In the genomic region with DNA sequence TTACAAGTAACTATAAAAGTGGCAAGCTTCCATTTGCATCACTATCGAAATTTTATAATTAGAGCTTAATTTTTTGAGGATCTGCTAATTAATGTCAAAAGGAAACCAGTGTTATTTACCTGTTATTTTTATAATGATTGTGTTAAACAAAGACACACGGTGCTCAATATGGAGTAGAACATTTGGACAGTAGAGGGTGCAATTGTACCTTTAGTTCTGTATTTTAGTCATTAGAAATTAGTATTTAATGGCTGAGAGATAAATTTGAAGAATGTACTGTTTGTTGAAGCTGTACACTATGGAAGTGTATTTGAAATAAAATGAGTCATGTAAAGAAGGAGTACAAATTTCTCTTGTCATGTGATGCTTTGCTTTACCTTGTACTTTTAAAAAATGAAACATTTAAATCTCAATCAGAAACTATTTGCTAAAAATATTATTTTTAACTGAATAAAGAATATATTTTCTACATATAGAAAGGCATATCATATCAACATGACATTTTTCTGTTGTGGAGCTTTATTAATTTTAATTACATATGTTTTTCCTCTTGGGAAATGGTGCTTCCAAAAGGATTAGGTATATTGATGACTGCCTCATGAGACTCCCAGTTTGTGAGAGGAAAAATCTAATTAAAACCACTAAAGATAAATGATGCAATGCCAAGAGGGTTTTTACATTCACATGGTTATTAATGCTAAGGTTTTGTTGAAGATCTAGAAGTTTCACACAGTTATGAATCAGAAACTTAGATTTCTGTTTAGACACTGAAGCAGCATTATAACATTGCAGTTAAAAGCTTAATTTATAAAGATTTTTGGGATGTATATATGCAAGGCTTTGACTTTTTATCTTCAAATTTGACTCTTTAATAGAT, we compare ENCODE assay signal across 9 cellular contexts. TPM values are rescaled to one million over a fixed set of nuclear protein-coding genes. Genes with fewer than 3 reads are reported as not detected.
DNase-seq lines count a peak whose midpoint lies in the region; ATAC-seq and TF ChIP-seq lines count a peak whose summit lies in the region.
"Had no signal": no experiment of that assay in that cellular context is flagged by ENCODE, and none has a peak within 500 bp of the region (broad histone marks: within the 10 kb centered on the region; RNA-seq: fewer than 3 reads in every experiment).

No MANE protein-coding gene starts in this region.

- H3K9me3 Mint-ChIP-seq in CD14-positive monocyte = no peaks in the 10 kb centered on the region

- H3K27ac Mint-ChIP-seq in CD14-positive monocyte = no peak overlapping the region

- peak; percentile 54 for ATAC-seq in GM18861 (IDR thresholded peaks at IDR 0.05; ENCODE audit: unreplicated experiment)
- ATAC-seq in gastrocnemius medialis = peak in 1 of 2 donors; percentile 41
- ATAC-seq in GM21619 (IDR thresholded peaks at IDR 0.05; ENCODE audit: unreplicated experiment) = no peak

- H3K4me3 Mint-ChIP-seq in CD14-positive monocyte = no peak overlapping the region

- peaks cover 0 to 4% of the 10 kb centered on the region in 2 donors for H3K4me1 ChIP-seq in gastrocnemius medialis

- TF ChIP-seq POLR2A in gastrocnemius medialis (IDR thresholded peaks at IDR 0.05) = no peak

- no peaks in the 10 kb centered on the region for H3K27me3 Mint-ChIP-seq in CD14-positive monocyte (ENCODE audit: low read depth in 3 of 3)

- in situ Hi-C loops in gastrocnemius medialis (cut with MboI; ENCODE audit: low sequenced_read_pairs in 4 of 4) = loop anchor here in 3 of 4 donors (10.0 to 25.0 kb wide), 3 partner anchors 348 to 898 kb away; no protein-coding TSS in a partner anchor

- intact Hi-C loops in gastrocnemius medialis (cut with DNase I; ENCODE audit: low total_unique reads) (loop anchor here (2.0 kb wide), 1 partner anchor 359 kb away; no protein-coding TSS in a partner anchor), CD14-positive monocyte (cut with micrococcal nuclease) (no loop called here)

- TF ChIP-seq CTCF in fibroblast of the aortic adventitia (IDR thresholded peaks at IDR 0.05; ENCODE audit: insufficient read depth, low read length) (peak; percentile 64), gastrocnemius medialis (IDR thresholded peaks at IDR 0.05 in 4 of 5, conservative IDR thresholded peaks at IDR 0.05 in 1 of 5) (peak; percentile 12 to 59 (median 49)), CD14-positive monocyte (IDR thresholded peaks at IDR 0.05) (no peak)

- H3K9me3 ChIP-seq in gastrocnemius medialis = no peaks in the 10 kb centered on the region

- peak; percentile 65 for DNase-seq in OCI-M1 (lab: John Stamatoyannopoulos, UW)
- peak; percentile 79 for DNase-seq in fibroblast of the aortic adventitia (ENCODE audit: low read depth)
- no peak for DNase-seq in gastrocnemius medialis
- DNase-seq in T-helper 2 cell = no peak
- no peak for DNase-seq in CD14-positive monocyte (ENCODE audit: low spot score)
- DNase-seq in MV-4-11 (lab: John Stamatoyannopoulos, UW) = no peak

- H3K36me3 Mint-ChIP-seq in CD14-positive monocyte = no peaks in the 10 kb centered on the region

- H3K27ac ChIP-seq in gastrocnemius medialis = no peak overlapping the region
- H3K27ac ChIP-seq: SK-N-MC had no signal

- no peaks in the 10 kb centered on the region for H3K36me3 ChIP-seq in gastrocnemius medialis

- no peaks in the 10 kb centered on the region for H3K4me1 Mint-ChIP-seq in CD14-positive monocyte

- H3K4me3 ChIP-seq in fibroblast of the aortic adventitia (ENCODE audit: low read depth, low read length) (no peak overlapping the region), gastrocnemius medialis (no peak overlapping the region)
- H3K4me3 ChIP-seq: SK-N-MC had no signal

- no peaks in the 10 kb centered on the region for H3K27me3 ChIP-seq in gastrocnemius medialis

RNA-seq across cellular contexts. Expression of a gene that starts 10.4 kb away (rescaled TPM):
- total RNA-seq in fibroblast of the aortic adventitia (ENCODE audit: low replicate concordance) = 45.6 and 60.2 TPM in 2 replicates
- 10 to 100 TPM; 10.4 to 39.4 (median 25.1) TPM for total RNA-seq in gastrocnemius medialis
- polyA plus RNA-seq in CD14-positive monocyte = not detected

Comparison
In these comparisons a context has a peak if more than half of its experiments do, and no peak if none do; other contexts are left out.
1. DNase-seq: peak in OCI-M1 (single experiment) and fibroblast of the aortic adventitia (single experiment); none in gastrocnemius medialis (0 of 2), T-helper 2 cell (0 of 5), CD14-positive monocyte (single experiment) and MV-4-11 (single experiment).